Comparison of ENCODE assay signal across 4 cellular contexts in genomic region chrX:57265126-57265525, GRCh38. TPM values are rescaled to one million over a fixed set of nuclear protein-coding genes. Genes with fewer than 3 reads are reported as not detected.
"Had no signal": no experiment of that assay in that cellular context is flagged by ENCODE, and none has a peak within 500 bp of the region (broad histone marks: within the 10 kb centered on the region; RNA-seq: fewer than 3 reads in every experiment).

No MANE protein-coding gene starts in this region.

- H3K4me3 ChIP-seq: GM12878 had no signal

- DNase-seq: GDM1, GF-D8 had no signal

RNA-seq across cellular contexts. Expression of gene FAAH2, which starts 21.4 kb away (rescaled TPM):
- total RNA-seq: G401 had no signal
